20 cellular contexts compared by ENCODE assay signal in genomic region chr13:100399455-100399854, GRCh38.
DNase-seq lines count a peak whose midpoint lies in the region; ATAC-seq lines count a peak whose summit lies in the region.
"Had no signal": no experiment of that assay in that cellular context is flagged by ENCODE, and none has a peak within 500 bp of the region (broad histone marks: within the 10 kb centered on the region; RNA-seq: fewer than 3 reads in every experiment).

No MANE protein-coding gene starts in this region.

- no peak for ATAC-seq in aorta (ENCODE audit: low FRiP score)
- ATAC-seq: activated T-cell treated with anti-CD3 and anti-CD28 coated beads, Interleukin-2, amount 50 U/mL, for 4 hours; lower lobe of right lung; mucosa of descending colon; sciatic nerve; stimulated activated naive CD8-positive, alpha-beta T cell treated with anti-CD3 and anti-CD28 coated beads, Interleukin-15, Interleukin-2, amounts not matched to agents 100 U/mL and 50 U/mL, for 24 hours had no signal

- H3K4me3 ChIP-seq in aorta (ENCODE audit: low read length in 2 of 2): no peak overlapping the region
- H3K4me3 ChIP-seq: GM23248, lower lobe of right lung, mucosa of descending colon, SK-N-MC had no signal

- intact Hi-C loops in aorta (cut with DNase I): no loop called here

- peak; percentile 98 for DNase-seq in DMS79 (lab: John Stamatoyannopoulos, UW)
- DNase-seq in NCI-H1105 (lab: John Stamatoyannopoulos, UW): peak; percentile 60
- DNase-seq in NCI-H2107 (lab: John Stamatoyannopoulos, UW): peak; percentile 69
- DNase-seq in NCI-H774 (lab: John Stamatoyannopoulos, UW): peak; percentile 55
- no peak for DNase-seq in aorta
- DNase-seq in SW 1271 (lab: John Stamatoyannopoulos, UW): no peak
- DNase-seq in NCI-H82 treated with DMSO at 0.1 percent for 48 hours (lab: John Stamatoyannopoulos, UW; ENCODE audit: unreplicated experiment): no peak
- DNase-seq: activated CD4-positive, alpha-beta T cell treated with anti-CD3 and anti-CD28 coated beads for 4 hours; activated T-cell treated with anti-CD3 and anti-CD28 coated beads, Interleukin-2, amount 50 U/mL, for 4 hours; brain microvascular endothelial cell; GM23248; head of caudate nucleus; kidney glomerular epithelial cell; lower lobe of right lung; mucosa of descending colon; NCI-H446 treated with DMSO at 0.1 percent for 48 hours; stimulated activated naive CD8-positive, alpha-beta T cell treated with anti-CD3 and anti-CD28 coated beads, Interleukin-15, Interleukin-2, amounts not matched to agents 100 U/mL and 50 U/mL, for 24 hours; T-helper 2 cell had no signal

- 95 to 97% methylated on average over 1 of the region's 1 CpG for WGBS in aorta, 2 donors

- no peaks in the 10 kb centered on the region for H3K4me1 ChIP-seq in aorta (ENCODE audit: control insufficient read depth in 1 of 2, insufficient read depth in 2 of 2, low read length in 2 of 2)
- H3K4me1 ChIP-seq: lower lobe of right lung had no signal

- H3K27me3 ChIP-seq in aorta (ENCODE audit: control insufficient read depth in 1 of 2, insufficient read depth in 2 of 2, low read length in 1 of 2): no peaks in the 10 kb centered on the region
- H3K27me3 ChIP-seq: brain microvascular endothelial cell had no signal

- no peaks in the 10 kb centered on the region for H3K9me3 ChIP-seq in aorta (ENCODE audit: control insufficient read depth, low read length)
- H3K9me3 ChIP-seq: lower lobe of right lung, mucosa of descending colon had no signal

- H3K36me3 ChIP-seq in aorta (ENCODE audit: control insufficient read depth in 1 of 2, insufficient read depth in 2 of 2, low read length in 1 of 2): no peaks in the 10 kb centered on the region
- H3K36me3 ChIP-seq: brain microvascular endothelial cell, lower lobe of right lung had no signal

- H3K27ac ChIP-seq in aorta (ENCODE audit: low read depth in 1 of 2, low read length in 2 of 2): no peak overlapping the region
- H3K27ac ChIP-seq: brain microvascular endothelial cell, GM23248, lower lobe of right lung, SK-N-MC had no signal

Comparison
In these comparisons a context has a peak if more than half of its experiments do, and no peak if none do; other contexts are left out.
1. DNase-seq: peak in DMS79 (single experiment), NCI-H1105 (single experiment), NCI-H2107 (single experiment) and NCI-H774 (single experiment); none in aorta (0 of 2), SW 1271 (0 of 2) and NCI-H82 treated with DMSO at 0.1 percent for 48 hours (single experiment).